Comparison of ENCODE assay signal across 16 cellular contexts in the genomic region with DNA sequence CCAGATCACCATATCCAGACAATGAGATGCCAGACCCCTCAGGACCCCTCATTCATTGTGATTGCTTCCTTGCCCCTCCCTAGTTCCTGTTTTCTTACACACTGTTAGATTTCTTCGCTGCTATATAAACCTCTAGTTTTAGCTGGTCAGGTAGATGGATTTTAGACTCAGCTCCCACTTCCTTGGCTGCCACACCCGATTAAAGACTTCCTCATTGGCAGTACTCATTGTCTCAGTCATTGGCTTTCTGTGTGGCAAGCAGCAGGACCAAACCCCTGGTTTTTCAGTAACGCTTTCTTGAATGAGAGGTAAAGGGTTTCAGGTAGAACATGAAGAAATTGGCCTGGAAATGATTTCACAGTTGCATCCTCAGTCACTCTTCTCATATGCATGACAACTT.
"Had no signal": no experiment of that assay in that cellular context is flagged by ENCODE, and none has a peak within 500 bp of the region (broad histone marks: within the 10 kb centered on the region; RNA-seq: fewer than 3 reads in every experiment).

No MANE protein-coding gene starts in this region.

- H3K27me3 ChIP-seq: right atrium auricular region had no signal

- H3K4me3 ChIP-seq: left ventricle myocardium inferior, right atrium auricular region, skin epidermis, thoracic aorta had no signal

- H3K9me3 Mint-ChIP-seq: activated T-helper 17 cell treated with anti-CD3 and anti-CD28 coated beads, Interleukin-2, amount 50 U/mL, for 72 hours; natural killer cell treated with Interleukin-12 subunit alpha and Interleukin-12 subunit beta and Interleukin-15 and Interleukin-18, amount 100 ng/mL, for 72 hours; T-helper 2 cell treated with Interferon-gamma antibody and Interleukin-4, amounts not matched to agents 5 μg/mL and 100 μg/mL, for 36 hours had no signal

- H3K27ac ChIP-seq: left ventricle myocardium inferior, right atrium auricular region, skin epidermis, thoracic aorta, VCaP had no signal

- H3K36me3 ChIP-seq: left ventricle myocardium inferior, right atrium auricular region, thoracic aorta had no signal

- H3K27me3 Mint-ChIP-seq: activated T-helper 17 cell treated with anti-CD3 and anti-CD28 coated beads, Interleukin-2, amount 50 U/mL, for 72 hours; natural killer cell treated with Interleukin-12 subunit alpha and Interleukin-12 subunit beta and Interleukin-15 and Interleukin-18, amount 100 ng/mL, for 72 hours; progenitor cell of endocrine pancreas had no signal

- ATAC-seq: activated T-helper 17 cell treated with anti-CD3 and anti-CD28 coated beads, Interleukin-2, amount 50 U/mL, for 72 hours; natural killer cell treated with Interleukin-12 subunit alpha and Interleukin-12 subunit beta and Interleukin-15 and Interleukin-18, amount 100 ng/mL, for 72 hours had no signal

- H3K9me3 ChIP-seq: left ventricle myocardium inferior, right atrium auricular region, thoracic aorta had no signal

- H3K4me3 Mint-ChIP-seq: activated T-helper 17 cell treated with anti-CD3 and anti-CD28 coated beads, Interleukin-2, amount 50 U/mL, for 72 hours; natural killer cell treated with Interleukin-12 subunit alpha and Interleukin-12 subunit beta and Interleukin-15 and Interleukin-18, amount 100 ng/mL, for 72 hours; T-helper 2 cell treated with Interferon-gamma antibody and Interleukin-4, amounts not matched to agents 5 μg/mL and 100 μg/mL, for 36 hours had no signal

- DNase-seq: activated CD4-positive, alpha-beta T cell treated with anti-CD3 and anti-CD28 coated beads, Interleukin-2, amount 50 U/mL, for 48 hours; activated naive CD4-positive, alpha-beta T cell treated with anti-CD3 and anti-CD28 coated beads, Interleukin-2, amount 50 U/mL, for 16 hours; foreskin fibroblast; hypothalamus; kidney; left ventricle myocardium inferior; nucleus accumbens; SW 1271 had no signal

- H3K36me3 Mint-ChIP-seq: natural killer cell treated with Interleukin-12 subunit alpha and Interleukin-12 subunit beta and Interleukin-15 and Interleukin-18, amount 100 ng/mL, for 72 hours had no signal

- H3K4me1 Mint-ChIP-seq: activated T-helper 17 cell treated with anti-CD3 and anti-CD28 coated beads, Interleukin-2, amount 50 U/mL, for 72 hours had no signal

- H3K27ac Mint-ChIP-seq: activated T-helper 17 cell treated with anti-CD3 and anti-CD28 coated beads, Interleukin-2, amount 50 U/mL, for 72 hours; natural killer cell treated with Interleukin-12 subunit alpha and Interleukin-12 subunit beta and Interleukin-15 and Interleukin-18, amount 100 ng/mL, for 72 hours; progenitor cell of endocrine pancreas; T-helper 2 cell treated with Interferon-gamma antibody and Interleukin-4, amounts not matched to agents 5 μg/mL and 100 μg/mL, for 36 hours had no signal

- H3K4me1 ChIP-seq: left ventricle myocardium inferior, right atrium auricular region had no signal
